1 cellular context compared by ENCODE assay signal in genomic region chr17:39659286-39660010, GRCh38.
TF ChIP-seq lines count a peak whose summit lies in the region.

No MANE protein-coding gene starts in this region.

TF ChIP-seq in GM12878, 131 proteins besides CTCF, POLR2A, EP300 and RAD21:
- no peak for TF ChIP-seq YBX1 (IDR thresholded peaks at IDR 0.05)
- TF ChIP-seq IKZF2 (IDR thresholded peaks at IDR 0.05) = 0 out of 4 replicates have a peak, but pooled peaks of 1 of the 2 experiments have one; percentile 14
- TF ChIP-seq, protein P1, sequence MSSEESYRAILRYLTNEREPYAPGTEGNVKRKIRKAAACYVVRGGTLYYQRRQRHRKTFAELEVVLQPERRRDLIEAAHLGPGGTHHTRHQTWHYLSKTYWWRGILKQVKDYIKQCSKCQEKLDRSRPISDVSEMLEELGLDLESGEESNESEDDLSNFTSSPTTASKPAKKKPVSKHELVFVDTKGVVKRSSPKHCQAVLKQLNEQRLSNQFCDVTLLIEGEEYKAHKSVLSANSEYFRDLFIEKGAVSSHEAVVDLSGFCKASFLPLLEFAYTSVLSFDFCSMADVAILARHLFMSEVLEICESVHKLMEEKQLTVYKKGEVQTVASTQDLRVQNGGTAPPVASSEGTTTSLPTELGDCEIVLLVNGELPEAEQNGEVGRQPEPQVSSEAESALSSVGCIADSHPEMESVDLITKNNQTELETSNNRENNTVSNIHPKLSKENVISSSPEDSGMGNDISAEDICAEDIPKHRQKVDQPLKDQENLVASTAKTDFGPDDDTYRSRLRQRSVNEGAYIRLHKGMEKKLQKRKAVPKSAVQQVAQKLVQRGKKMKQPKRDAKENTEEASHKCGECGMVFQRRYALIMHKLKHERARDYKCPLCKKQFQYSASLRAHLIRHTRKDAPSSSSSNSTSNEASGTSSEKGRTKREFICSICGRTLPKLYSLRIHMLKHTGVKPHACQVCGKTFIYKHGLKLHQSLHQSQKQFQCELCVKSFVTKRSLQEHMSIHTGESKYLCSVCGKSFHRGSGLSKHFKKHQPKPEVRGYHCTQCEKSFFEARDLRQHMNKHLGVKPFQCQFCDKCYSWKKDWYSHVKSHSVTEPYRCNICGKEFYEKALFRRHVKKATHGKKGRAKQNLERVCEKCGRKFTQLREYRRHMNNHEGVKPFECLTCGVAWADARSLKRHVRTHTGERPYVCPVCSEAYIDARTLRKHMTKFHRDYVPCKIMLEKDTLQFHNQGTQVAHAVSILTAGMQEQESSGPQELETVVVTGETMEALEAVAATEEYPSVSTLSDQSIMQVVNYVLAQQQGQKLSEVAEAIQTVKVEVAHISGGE (CRISPR knock-in tag; IDR thresholded peaks at IDR 0.05) = no peak
- TF ChIP-seq FOXK2 (IDR thresholded peaks at IDR 0.05) = no peak
- TF ChIP-seq BACH1 (IDR thresholded peaks at IDR 0.05; ENCODE audit: borderline replicate concordance) = no peak
- no peak for TF ChIP-seq RCOR1 (conservative IDR thresholded peaks at IDR 0.05; ENCODE audit: low read depth, low read length)
- no peak for TF ChIP-seq MXI1 (IDR thresholded peaks at IDR 0.05; ENCODE audit: low read depth, low read length)
- peak; percentile 73 for TF ChIP-seq SPI1 (IDR thresholded peaks at IDR 0.05; ENCODE audit: borderline replicate concordance, insufficient read depth, low read depth, low read length)
- TF ChIP-seq ZNF384 (IDR thresholded peaks at IDR 0.05; ENCODE audit: borderline replicate concordance, low read depth, low read length) = no peak
- peak; percentile 60 for TF ChIP-seq EED (IDR thresholded peaks at IDR 0.05; ENCODE audit: low read depth)
- peak; percentile 28; the same call in 1 of the 2 replicates for TF ChIP-seq IKZF1 (conservative IDR thresholded peaks at IDR 0.05)
- TF ChIP-seq CREB1 (IDR thresholded peaks at IDR 0.05; ENCODE audit: low read depth) = no peak
- TF ChIP-seq FOXM1 (IDR thresholded peaks at IDR 0.05; ENCODE audit: low read depth, low read length) = no peak
- no peak for TF ChIP-seq PML (IDR thresholded peaks at IDR 0.05; ENCODE audit: low read length)
- no peak for TF ChIP-seq STAT1 (conservative IDR thresholded peaks at IDR 0.05)
- TF ChIP-seq HSF1 (IDR thresholded peaks at IDR 0.05; ENCODE audit: low read depth, low read length) = no peak
